1 cellular context compared by ENCODE assay signal in genomic region chr14:90608925-90609324, GRCh38.
TF ChIP-seq lines count a peak whose summit lies in the region.

No MANE protein-coding gene starts in this region.

TF ChIP-seq in GM12878, 131 proteins besides CTCF, POLR2A, EP300 and RAD21 (continued from another document):
- TF ChIP-seq CUX1 (IDR thresholded peaks at IDR 0.05; ENCODE audit: insufficient replicate concordance, low read depth, low read length) (peak; percentile 13), PBX3 (IDR thresholded peaks at IDR 0.05; ENCODE audit: insufficient replicate concordance, low read depth, low read length) (peak; percentile 25), RELA (IDR thresholded peaks at IDR 0.05; ENCODE audit: borderline replicate concordance, partially characterized antibody) (no peak), POU2F2 (IDR thresholded peaks at IDR 0.05; ENCODE audit: borderline replicate concordance, low read depth, low read length) (no peak), GATAD2B (conservative IDR thresholded peaks at IDR 0.05; ENCODE audit: low read depth) (no peak), REST (IDR thresholded peaks at IDR 0.05; ENCODE audit: low read depth, low read length) (no peak), TCF12 (IDR thresholded peaks at IDR 0.05; ENCODE audit: low read depth, low read length) (0 out of 2 replicates have a peak, but pooled peaks have one; percentile 67), RUNX3 (IDR thresholded peaks at IDR 0.05; ENCODE audit: low read length) (peak; percentile 12; the same call in 1 of the 2 replicates), RFX5 (IDR thresholded peaks at IDR 0.05; ENCODE audit: low read depth, low read length) (no peak), ATF7 (IDR thresholded peaks at IDR 0.05; ENCODE audit: low read depth) (no peak)
